In the genomic region with DNA sequence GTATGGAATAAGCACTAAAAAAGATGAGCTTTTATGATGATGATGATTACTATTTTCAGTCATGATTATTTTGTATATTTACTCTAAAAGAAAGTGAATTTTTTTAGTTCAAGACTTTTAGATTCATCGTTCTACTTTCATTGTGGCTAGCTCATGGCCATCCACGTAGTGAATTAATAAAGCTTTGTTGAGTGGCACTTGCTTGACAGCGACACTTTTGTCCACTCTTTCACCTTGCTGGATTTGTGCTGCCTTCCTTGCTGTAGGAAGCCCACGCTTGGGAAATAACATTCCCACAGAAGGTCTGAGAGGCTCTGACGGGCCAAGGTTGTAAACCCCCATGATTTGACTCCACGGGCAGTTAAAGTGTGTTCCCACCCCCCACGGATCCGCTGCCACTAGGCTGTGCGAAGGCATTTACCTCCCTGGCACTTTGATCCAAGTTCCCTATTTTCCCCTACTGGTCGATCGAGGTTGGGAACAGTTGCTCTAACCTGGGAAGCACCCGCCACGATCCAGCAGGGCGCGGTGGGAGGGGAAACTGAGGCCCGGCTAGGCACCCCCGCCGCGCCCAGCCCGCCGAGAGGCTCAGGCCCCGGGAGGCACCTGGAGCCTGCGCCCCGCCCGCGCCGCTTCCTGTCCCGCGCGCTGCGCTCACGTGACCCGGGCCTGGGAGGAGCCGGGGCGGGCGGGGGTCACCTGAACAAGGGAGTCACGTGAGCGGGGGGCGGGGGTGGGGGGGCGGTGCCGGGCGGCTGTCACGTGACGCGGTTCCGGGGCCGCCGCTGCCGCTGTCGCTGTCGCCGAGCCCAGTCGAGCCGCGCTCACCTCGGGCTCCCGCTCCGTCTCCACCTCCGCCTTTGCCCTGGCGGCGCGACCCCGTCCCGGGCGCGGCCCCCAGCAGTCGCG, we compare ENCODE assay signal across 8 cellular contexts. TPM values are rescaled to one million over a fixed set of nuclear protein-coding genes. Genes with fewer than 3 reads are reported as not detected.
DNase-seq lines count a peak whose midpoint lies in the region; ATAC-seq and TF ChIP-seq lines count a peak whose summit lies in the region.

A gene with protein sequence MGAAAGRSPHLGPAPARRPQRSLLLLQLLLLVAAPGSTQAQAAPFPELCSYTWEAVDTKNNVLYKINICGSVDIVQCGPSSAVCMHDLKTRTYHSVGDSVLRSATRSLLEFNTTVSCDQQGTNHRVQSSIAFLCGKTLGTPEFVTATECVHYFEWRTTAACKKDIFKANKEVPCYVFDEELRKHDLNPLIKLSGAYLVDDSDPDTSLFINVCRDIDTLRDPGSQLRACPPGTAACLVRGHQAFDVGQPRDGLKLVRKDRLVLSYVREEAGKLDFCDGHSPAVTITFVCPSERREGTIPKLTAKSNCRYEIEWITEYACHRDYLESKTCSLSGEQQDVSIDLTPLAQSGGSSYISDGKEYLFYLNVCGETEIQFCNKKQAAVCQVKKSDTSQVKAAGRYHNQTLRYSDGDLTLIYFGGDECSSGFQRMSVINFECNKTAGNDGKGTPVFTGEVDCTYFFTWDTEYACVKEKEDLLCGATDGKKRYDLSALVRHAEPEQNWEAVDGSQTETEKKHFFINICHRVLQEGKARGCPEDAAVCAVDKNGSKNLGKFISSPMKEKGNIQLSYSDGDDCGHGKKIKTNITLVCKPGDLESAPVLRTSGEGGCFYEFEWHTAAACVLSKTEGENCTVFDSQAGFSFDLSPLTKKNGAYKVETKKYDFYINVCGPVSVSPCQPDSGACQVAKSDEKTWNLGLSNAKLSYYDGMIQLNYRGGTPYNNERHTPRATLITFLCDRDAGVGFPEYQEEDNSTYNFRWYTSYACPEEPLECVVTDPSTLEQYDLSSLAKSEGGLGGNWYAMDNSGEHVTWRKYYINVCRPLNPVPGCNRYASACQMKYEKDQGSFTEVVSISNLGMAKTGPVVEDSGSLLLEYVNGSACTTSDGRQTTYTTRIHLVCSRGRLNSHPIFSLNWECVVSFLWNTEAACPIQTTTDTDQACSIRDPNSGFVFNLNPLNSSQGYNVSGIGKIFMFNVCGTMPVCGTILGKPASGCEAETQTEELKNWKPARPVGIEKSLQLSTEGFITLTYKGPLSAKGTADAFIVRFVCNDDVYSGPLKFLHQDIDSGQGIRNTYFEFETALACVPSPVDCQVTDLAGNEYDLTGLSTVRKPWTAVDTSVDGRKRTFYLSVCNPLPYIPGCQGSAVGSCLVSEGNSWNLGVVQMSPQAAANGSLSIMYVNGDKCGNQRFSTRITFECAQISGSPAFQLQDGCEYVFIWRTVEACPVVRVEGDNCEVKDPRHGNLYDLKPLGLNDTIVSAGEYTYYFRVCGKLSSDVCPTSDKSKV (N-terminal part only) (plus strand): TSS at position 788 of the 909 bp plus-strand sequence. CDS start 165 bp downstream, outside the sequence.

- in situ Hi-C loops in G401 (cut with HindIII; ENCODE audit: low sequenced_read_pairs) (no loop called here), SK-MEL-5 (cut with HindIII; ENCODE audit: low pct_unique_long_range_greater_than_20kb, low sequenced_read_pairs) (no loop called here)

- peak within 1 kb of the TSS; percentile 60 for H3K4me3 ChIP-seq in neuron (ENCODE audit: low read length)

- no peaks in the 10 kb centered on the region for H3K27me3 ChIP-seq in foreskin keratinocyte
- H3K27me3 ChIP-seq in neuron (ENCODE audit: insufficient read depth, low read length), result peaks cover 5% of the 10 kb centered on the region

- H3K36me3 ChIP-seq in neuron (ENCODE audit: insufficient read depth, low read length), result no peaks in the 10 kb centered on the region

- TF ChIP-seq CTCF in foreskin keratinocyte (conservative IDR thresholded peaks at IDR 0.05), result no peak

- H3K4me1 ChIP-seq in foreskin keratinocyte (peaks cover 20% of the 10 kb centered on the region), neuron (ENCODE audit: insufficient read depth, low read length) (peaks cover 36% of the 10 kb centered on the region)

- H3K27ac ChIP-seq in foreskin keratinocyte, result peak within 1 kb of the TSS; percentile 95

- peak; percentile 89 for DNase-seq in G401 (ENCODE audit: low spot score)
- peak; percentile 70 for DNase-seq in H4 (ENCODE audit: low spot score)
- peak; percentile 89 for DNase-seq in LoVo (ENCODE audit: low spot score)
- peak; percentile 77 for DNase-seq in SK-MEL-5 (ENCODE audit: low read depth, low spot score)
- DNase-seq in activated naive CD4-positive, alpha-beta T cell (lab: John Stamatoyannopoulos, UW), result peak; percentile 76 to 96 (median 81)
- DNase-seq in foreskin keratinocyte, result peak; percentile 55 to 76
- peak; percentile 76 for DNase-seq in stromal cell of bone marrow (ENCODE audit: low read depth)

- no peaks in the 10 kb centered on the region for H3K9me3 ChIP-seq in neuron (ENCODE audit: low read length)

- H2AFZ ChIP-seq in neuron (ENCODE audit: low read depth, low read length), result peak within 1 kb of the TSS; percentile 59

- peak; percentile 83 for ATAC-seq in foreskin keratinocyte

RNA-seq across cellular contexts. Expression of the gene that starts here (rescaled TPM):
- total RNA-seq in G401 (2014; rRNA removed; shearing (Covaris generic)), result 35.9 and 49.2 TPM in 2 replicates
- total RNA-seq in H4 (2014; rRNA removed; shearing (Covaris generic)), result 19.8 and 29.8 TPM in 2 replicates
- total RNA-seq in SK-MEL-5 (2014; rRNA removed; shearing (Covaris generic)), result 63.4 and 87.5 TPM in 2 replicates
- polyA plus RNA-seq in SK-MEL-5 (2015; cell fraction: cytosol; rRNA removed), result 121 and 155 TPM in 2 replicates
- 42.3 and 57.0 TPM in 2 replicates for polyA plus RNA-seq in SK-MEL-5 (2015; cell fraction: nucleus; rRNA removed)
- total RNA-seq in foreskin keratinocyte, result 65.6 and 66.5 TPM in 2 replicates
- 15.9 and 21.2 TPM in 2 replicates for polyA plus RNA-seq in foreskin keratinocyte

Comparison
In these comparisons a context has a peak if more than half of its experiments do, and no peak if none do; other contexts are left out.
1. Peak in every context shown above with its lines: DNase-seq, ATAC-seq, H3K4me3 ChIP-seq and H3K27ac ChIP-seq.